Comparison of ENCODE assay signal across 39 cellular contexts in the genomic region with DNA sequence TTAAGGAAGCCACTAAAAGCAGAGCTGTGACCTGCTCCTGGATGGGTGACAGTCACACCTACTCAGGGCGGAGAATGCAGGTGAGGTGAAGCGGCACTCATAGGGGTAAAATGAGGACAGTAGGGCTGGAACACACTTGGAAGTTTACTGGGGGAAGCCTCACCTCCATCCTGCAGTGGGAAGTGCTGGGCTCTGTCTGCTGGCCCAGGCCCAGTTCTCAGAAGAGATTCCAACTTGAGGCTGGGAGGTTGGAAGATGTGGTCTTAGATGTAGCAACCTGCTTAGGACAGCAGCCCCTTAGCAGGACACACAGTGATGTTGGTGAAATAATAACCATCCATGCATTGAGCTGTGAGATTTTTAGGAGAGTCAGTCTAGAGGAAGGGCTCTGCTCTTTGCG. TPM values are rescaled to one million over a fixed set of nuclear protein-coding genes. Genes with fewer than 3 reads are reported as not detected.
"Had no signal": no experiment of that assay in that cellular context is flagged by ENCODE, and none has a peak within 500 bp of the region (broad histone marks: within the 10 kb centered on the region; RNA-seq: fewer than 3 reads in every experiment).

No MANE protein-coding gene starts in this region.

- H3K27ac Mint-ChIP-seq: activated B cell treated with CpG ODN at 0.5 μM for 24 hours; activated CD4-positive, alpha-beta memory T cell treated with anti-CD3 and anti-CD28 coated beads for 36 hours; activated CD8-positive, alpha-beta memory T cell treated with anti-CD3 and anti-CD28 coated beads, Interleukin-2, amount 10 ng/mL, durations not matched to agents 7 days and 5 days; activated CD8-positive, alpha-beta T cell treated with anti-CD3 and anti-CD28 coated beads, Interleukin-2, amount 10 ng/mL, durations not matched to agents 7 days and 5 days; activated naive CD4-positive, alpha-beta T cell treated with anti-CD3 and anti-CD28 coated beads for 36 hours; activated naive CD4-positive, alpha-beta T cell treated with anti-CD3 and anti-CD28 coated beads, Interleukin-2, amount 50 U/mL, for 24 hours; activated naive CD8-positive, alpha-beta T cell treated with anti-CD3 and anti-CD28 coated beads for 36 hours; activated naive CD8-positive, alpha-beta T cell treated with anti-CD3 and anti-CD28 coated beads, Interleukin-2, amount 50 U/mL, for 24 hours; activated T-helper 1 cell treated with anti-CD3 and anti-CD28 coated beads, Interleukin-12 subunit alpha, Interleukin-12 subunit beta, Interleukin-2, Interleukin-4 antibody, amounts not matched to agents 30 ng/mL and 10 ng/mL and 1 ng/mL, durations not matched to agents 14 hours and 24 hours and 36 hours; activated T-helper 2 cell treated with anti-CD3 and anti-CD28 coated beads, Interferon-gamma antibody, Interleukin-2, Interleukin-4, amounts not matched to agents 10 μg/mL and 5 μg/mL and 100 μg/mL, durations not matched to agents 14 hours and 24 hours and 36 hours; dendritic cell treated with granulocyte-macrophage colony-stimulating factor and Interleukin-4, amounts not matched to agents 40 ng/mL and 50 ng/mL, for 4 days; endodermal cell; T-helper 17 cell; T-helper 2 cell treated with Interferon-gamma antibody and Interleukin-4, amounts not matched to agents 5 μg/mL and 100 μg/mL, for 36 hours had no signal

- H3K9me3 Mint-ChIP-seq: activated B cell treated with CpG ODN at 0.5 μM for 24 hours; activated CD4-positive, alpha-beta memory T cell treated with anti-CD3 and anti-CD28 coated beads for 36 hours; activated naive CD4-positive, alpha-beta T cell treated with anti-CD3 and anti-CD28 coated beads for 36 hours; activated naive CD4-positive, alpha-beta T cell treated with anti-CD3 and anti-CD28 coated beads, Interleukin-2, amount 50 U/mL, for 24 hours; activated naive CD8-positive, alpha-beta T cell treated with anti-CD3 and anti-CD28 coated beads for 36 hours; activated naive CD8-positive, alpha-beta T cell treated with anti-CD3 and anti-CD28 coated beads, Interleukin-2, amount 50 U/mL, for 24 hours; activated T-helper 1 cell treated with anti-CD3 and anti-CD28 coated beads, Interleukin-12 subunit alpha, Interleukin-12 subunit beta, Interleukin-2, Interleukin-4 antibody, amounts not matched to agents 30 ng/mL and 10 ng/mL and 1 ng/mL, durations not matched to agents 14 hours and 24 hours and 36 hours; activated T-helper 2 cell treated with anti-CD3 and anti-CD28 coated beads, Interferon-gamma antibody, Interleukin-2, Interleukin-4, amounts not matched to agents 10 μg/mL and 5 μg/mL and 100 μg/mL, durations not matched to agents 14 hours and 24 hours and 36 hours; dendritic cell treated with granulocyte-macrophage colony-stimulating factor and Interleukin-4, amounts not matched to agents 40 ng/mL and 50 ng/mL, for 4 days; endodermal cell; T-helper 2 cell treated with Interferon-gamma antibody and Interleukin-4, amounts not matched to agents 5 μg/mL and 100 μg/mL, for 36 hours had no signal

- H3K36me3 ChIP-seq: breast epithelium, cardiac muscle cell, colonic mucosa, esophagus squamous epithelium, gastroesophageal sphincter, WERI-Rb-1 had no signal

- H3K27ac ChIP-seq: cardiac muscle cell, colonic mucosa, dorsolateral prefrontal cortex, esophagus squamous epithelium, gastroesophageal sphincter, WERI-Rb-1 had no signal

- ATAC-seq: activated CD4-positive, CD25-positive, alpha-beta regulatory T cell treated with anti-CD3 and anti-CD28 coated beads, Interleukin-2, amount 50 U/mL, for 24 hours; activated CD8-positive, alpha-beta memory T cell treated with anti-CD3 and anti-CD28 coated beads, Interleukin-2, amount 10 ng/mL, durations not matched to agents 7 days and 5 days; activated CD8-positive, alpha-beta T cell treated with anti-CD3 and anti-CD28 coated beads, Interleukin-2, amount 10 ng/mL, durations not matched to agents 7 days and 5 days; activated naive CD8-positive, alpha-beta T cell treated with anti-CD3 and anti-CD28 coated beads, Interleukin-2, amount 50 U/mL, for 24 hours; gastroesophageal sphincter; T-helper 17 cell had no signal

- H3K4me1 ChIP-seq: colonic mucosa had no signal

- H3K4me3 Mint-ChIP-seq: activated B cell treated with CpG ODN at 0.5 μM for 24 hours; activated CD4-positive, alpha-beta memory T cell treated with anti-CD3 and anti-CD28 coated beads for 36 hours; activated CD8-positive, alpha-beta memory T cell treated with anti-CD3 and anti-CD28 coated beads, Interleukin-2, amount 10 ng/mL, durations not matched to agents 7 days and 5 days; activated CD8-positive, alpha-beta T cell treated with anti-CD3 and anti-CD28 coated beads, Interleukin-2, amount 10 ng/mL, durations not matched to agents 7 days and 5 days; activated naive CD4-positive, alpha-beta T cell treated with anti-CD3 and anti-CD28 coated beads for 36 hours; activated naive CD4-positive, alpha-beta T cell treated with anti-CD3 and anti-CD28 coated beads, Interleukin-2, amount 50 U/mL, for 24 hours; activated naive CD8-positive, alpha-beta T cell treated with anti-CD3 and anti-CD28 coated beads for 36 hours; activated naive CD8-positive, alpha-beta T cell treated with anti-CD3 and anti-CD28 coated beads, Interleukin-2, amount 50 U/mL, for 24 hours; activated T-helper 1 cell treated with anti-CD3 and anti-CD28 coated beads, Interleukin-12 subunit alpha, Interleukin-12 subunit beta, Interleukin-2, Interleukin-4 antibody, amounts not matched to agents 30 ng/mL and 10 ng/mL and 1 ng/mL, durations not matched to agents 14 hours and 24 hours and 36 hours; brain; dendritic cell treated with granulocyte-macrophage colony-stimulating factor and Interleukin-4, amounts not matched to agents 40 ng/mL and 50 ng/mL, for 4 days; endodermal cell; T-helper 17 cell; T-helper 2 cell treated with Interferon-gamma antibody and Interleukin-4, amounts not matched to agents 5 μg/mL and 100 μg/mL, for 36 hours had no signal

- H3K4me1 Mint-ChIP-seq: activated naive CD8-positive, alpha-beta T cell treated with anti-CD3 and anti-CD28 coated beads for 36 hours; endodermal cell had no signal

- DNase-seq: activated B cell treated with CpG ODN at 0.5 μM for 24 hours; activated CD4-positive, alpha-beta memory T cell treated with anti-CD3 and anti-CD28 coated beads for 36 hours; activated CD4-positive, alpha-beta T cell treated with anti-CD3 and anti-CD28 coated beads for 48 hours; activated CD4-positive, alpha-beta T cell treated with anti-CD3 and anti-CD28 coated beads, Interleukin-2, amount 50 U/mL, for 1 hour; activated CD8-positive, alpha-beta memory T cell treated with anti-CD3 and anti-CD28 coated beads, Interleukin-2, amount 10 ng/mL, durations not matched to agents 7 days and 5 days; activated CD8-positive, alpha-beta memory T cell treated with anti-CD3 and anti-CD28 coated beads, Interleukin-2, amount 50 U/mL, for 4 hours; activated CD8-positive, alpha-beta T cell treated with anti-CD3 and anti-CD28 coated beads, Interleukin-2, amount 10 ng/mL, durations not matched to agents 7 days and 5 days; activated effector memory CD4-positive, alpha-beta T cell treated with anti-CD3 and anti-CD28 coated beads, Interleukin-2, amount 50 U/mL, for 16 hours; activated naive CD4-positive, alpha-beta T cell treated with anti-CD3 and anti-CD28 coated beads for 36 hours; activated naive CD8-positive, alpha-beta T cell treated with anti-CD3 and anti-CD28 coated beads for 36 hours; activated naive CD8-positive, alpha-beta T cell treated with anti-CD3 and anti-CD28 coated beads, Interleukin-2, amount 50 U/mL, for 24 hours; activated T-cell treated with anti-CD3 and anti-CD28 coated beads, Interleukin-2, amount 50 U/mL, for 1 hour; activated T-cell treated with anti-CD3 and anti-CD28 coated beads, Interleukin-2, amount 50 U/mL, for 48 hours; central memory CD4-positive, alpha-beta T cell; cerebellar nuclear complex; colonic mucosa; dorsolateral prefrontal cortex; effector memory CD4-positive, alpha-beta T cell; endodermal cell; erythroblast; esophagus squamous epithelium; foreskin melanocyte; T-helper 1 cell; T-helper 17 cell; T1000; WERI-Rb-1 had no signal

- H3K27me3 ChIP-seq: ascending aorta had no signal

- H3K9me3 ChIP-seq: ascending aorta, breast epithelium, colonic mucosa, esophagus squamous epithelium, gastroesophageal sphincter had no signal

- H3K4me3 ChIP-seq: cardiac muscle cell, colonic mucosa, dorsolateral prefrontal cortex, esophagus squamous epithelium, gastroesophageal sphincter had no signal

RNA-seq across cellular contexts. Expression of gene MEDAG, which starts 4.6 kb away (rescaled TPM):
- total RNA-seq: activated B cell treated with CpG ODN at 0.5 μM for 24 hours; activated CD4-positive, alpha-beta memory T cell treated with anti-CD3 and anti-CD28 coated beads for 36 hours; activated CD8-positive, alpha-beta memory T cell treated with anti-CD3 and anti-CD28 coated beads for 36 hours; activated CD8-positive, alpha-beta T cell treated with anti-CD3 and anti-CD28 coated beads, Interleukin-2, amount 10 ng/mL, durations not matched to agents 7 days and 5 days; activated naive CD4-positive, alpha-beta T cell treated with anti-CD3 and anti-CD28 coated beads for 36 hours; activated naive CD8-positive, alpha-beta T cell treated with anti-CD3 and anti-CD28 coated beads for 36 hours; activated T-helper 1 cell treated with anti-CD3 and anti-CD28 coated beads, Interleukin-12 subunit alpha, Interleukin-12 subunit beta, Interleukin-2, Interleukin-4 antibody, amounts not matched to agents 30 ng/mL and 10 ng/mL and 1 ng/mL, durations not matched to agents 14 hours and 24 hours and 36 hours; activated T-helper 2 cell treated with anti-CD3 and anti-CD28 coated beads, Interferon-gamma antibody, Interleukin-2, Interleukin-4, amounts not matched to agents 10 μg/mL and 5 μg/mL and 100 μg/mL, durations not matched to agents 14 hours and 24 hours and 36 hours; T-helper 17 cell had no signal

RNA-seq across cellular contexts. Expression of gene TEX26, which starts 21.8 kb away (rescaled TPM):
- total RNA-seq: activated B cell treated with CpG ODN at 0.5 μM for 24 hours; activated CD4-positive, alpha-beta memory T cell treated with anti-CD3 and anti-CD28 coated beads for 36 hours; activated CD8-positive, alpha-beta memory T cell treated with anti-CD3 and anti-CD28 coated beads for 36 hours; activated CD8-positive, alpha-beta memory T cell treated with anti-CD3 and anti-CD28 coated beads, Interleukin-2, amount 10 ng/mL, durations not matched to agents 7 days and 5 days; activated CD8-positive, alpha-beta T cell treated with anti-CD3 and anti-CD28 coated beads, Interleukin-2, amount 10 ng/mL, durations not matched to agents 7 days and 5 days; activated naive CD4-positive, alpha-beta T cell treated with anti-CD3 and anti-CD28 coated beads for 36 hours; activated naive CD8-positive, alpha-beta T cell treated with anti-CD3 and anti-CD28 coated beads for 36 hours; activated T-helper 1 cell treated with anti-CD3 and anti-CD28 coated beads, Interleukin-12 subunit alpha, Interleukin-12 subunit beta, Interleukin-2, Interleukin-4 antibody, amounts not matched to agents 30 ng/mL and 10 ng/mL and 1 ng/mL, durations not matched to agents 14 hours and 24 hours and 36 hours; activated T-helper 2 cell treated with anti-CD3 and anti-CD28 coated beads, Interferon-gamma antibody, Interleukin-2, Interleukin-4, amounts not matched to agents 10 μg/mL and 5 μg/mL and 100 μg/mL, durations not matched to agents 14 hours and 24 hours and 36 hours; ascending aorta; cardiac muscle cell; colonic mucosa; endodermal cell; esophagus squamous epithelium; glomerular endothelial cell; T-helper 17 cell had no signal
